Comparison of ENCODE assay signal across 28 cellular contexts in the genomic region with DNA sequence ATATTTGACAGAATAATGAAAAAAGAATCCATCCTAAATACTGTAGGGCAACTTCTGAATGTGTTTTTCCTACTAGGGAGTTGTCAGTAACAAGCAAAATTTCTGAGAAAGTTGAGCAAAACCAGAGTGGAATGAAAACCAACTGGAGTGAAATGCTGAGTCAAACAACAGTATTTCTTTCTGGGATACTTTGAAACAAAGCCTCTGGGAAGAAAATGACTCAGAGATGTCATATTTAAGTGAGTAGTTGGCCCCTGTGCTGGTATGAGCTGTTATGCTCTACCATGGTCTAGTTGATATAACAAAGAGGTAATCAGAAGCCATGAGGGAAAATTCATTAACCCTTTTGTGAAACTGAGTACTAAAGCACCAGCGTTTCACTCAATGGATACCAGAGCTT.
DNase-seq lines count a peak whose midpoint lies in the region; ATAC-seq and TF ChIP-seq lines count a peak whose summit lies in the region.
"Had no signal": no experiment of that assay in that cellular context is flagged by ENCODE, and none has a peak within 500 bp of the region (broad histone marks: within the 10 kb centered on the region; RNA-seq: fewer than 3 reads in every experiment).

No MANE protein-coding gene starts in this region.

- no peaks in the 10 kb centered on the region for H3K4me1 Mint-ChIP-seq in Calu3 (ENCODE audit: low read depth, unreplicated experiment)
- H3K4me1 Mint-ChIP-seq: activated naive CD4-positive, alpha-beta T cell treated with anti-CD3 and anti-CD28 coated beads, Interleukin-2, amount 50 U/mL, for 24 hours; CD4-positive, alpha-beta memory T cell had no signal

- H3K36me3 ChIP-seq in mammary epithelial cell (ENCODE audit: insufficient read depth, low read length): no peaks in the 10 kb centered on the region
- H3K36me3 ChIP-seq in kidney epithelial cell (ENCODE audit: control insufficient read depth, insufficient read depth, low read length): no peaks in the 10 kb centered on the region
- H3K36me3 ChIP-seq: gastrocnemius medialis, upper lobe of right lung had no signal

- H3K36me3 Mint-ChIP-seq in Calu3 (ENCODE audit: insufficient read depth, unreplicated experiment): no peaks in the 10 kb centered on the region
- H3K36me3 Mint-ChIP-seq: activated naive CD4-positive, alpha-beta T cell treated with anti-CD3 and anti-CD28 coated beads, Interleukin-2, amount 50 U/mL, for 24 hours; CD4-positive, alpha-beta memory T cell; WTC11 had no signal

- H3K27ac Mint-ChIP-seq in Calu3 (ENCODE audit: unreplicated experiment): no peak overlapping the region
- H3K27ac Mint-ChIP-seq: activated naive CD4-positive, alpha-beta T cell treated with anti-CD3 and anti-CD28 coated beads, Interleukin-2, amount 50 U/mL, for 24 hours; CD4-positive, alpha-beta memory T cell; WTC11 had no signal

- no peaks in the 10 kb centered on the region for H3K79me2 ChIP-seq in mammary epithelial cell (ENCODE audit: insufficient read depth, low read length)

- dilution Hi-C loops in mammary epithelial cell (cut with HindIII; ENCODE audit: low sequenced_read_pairs): no loop called here

- 88% methylated on average over 1 of the region's 1 CpG for WGBS in mammary epithelial cell (ENCODE audit: low coverage, missing lambda C conversion rate)

- H3K9ac ChIP-seq in mammary epithelial cell (ENCODE audit: insufficient read depth, low read length): no peak overlapping the region

- no peak overlapping the region for H3K4me3 Mint-ChIP-seq in Calu3 (ENCODE audit: low read depth, unreplicated experiment)
- H3K4me3 Mint-ChIP-seq: activated naive CD4-positive, alpha-beta T cell treated with anti-CD3 and anti-CD28 coated beads, Interleukin-2, amount 50 U/mL, for 24 hours; CD4-positive, alpha-beta memory T cell; neural crest cell; WTC11 had no signal

- no peak overlapping the region for H2AFZ ChIP-seq in mammary epithelial cell (ENCODE audit: low read depth, low read length)

- no peaks in the 10 kb centered on the region for H3K9me3 Mint-ChIP-seq in Calu3 (ENCODE audit: low read depth, unreplicated experiment)
- H3K9me3 Mint-ChIP-seq: activated naive CD4-positive, alpha-beta T cell treated with anti-CD3 and anti-CD28 coated beads, Interleukin-2, amount 50 U/mL, for 24 hours had no signal

- ATAC-seq in GM18873 (IDR thresholded peaks at IDR 0.05; ENCODE audit: low FRiP score, unreplicated experiment): no peak
- ATAC-seq: gastrocnemius medialis, upper lobe of right lung, WTC11 had no signal

- no peaks in the 10 kb centered on the region for H4K20me1 ChIP-seq in mammary epithelial cell (ENCODE audit: insufficient read depth, low read length)

- CTCF ChIA-PET in mammary epithelial cell (lab: Charles Lee; ENCODE audit: low non-redundant PET): no interaction called here
- CTCF ChIA-PET in Calu3 (lab: Charles Lee): no interaction called here

- no peaks in the 10 kb centered on the region for H3K4me1 ChIP-seq in mammary epithelial cell (ENCODE audit: insufficient read depth, low read length)
- H3K4me1 ChIP-seq: gastrocnemius medialis, upper lobe of right lung had no signal

- no peaks in the 10 kb centered on the region for H3K9me3 ChIP-seq in mammary epithelial cell (replicated peaks; ENCODE audit: insufficient read depth, low read length)
- H3K9me3 ChIP-seq: gastrocnemius medialis, upper lobe of right lung had no signal

- intact Hi-C loops in mammary epithelial cell (cut with micrococcal nuclease): no loop called here
- intact Hi-C loops in Calu3 (cut with micrococcal nuclease; ENCODE audit: unreplicated experiment): no loop called here

- TF ChIP-seq CTCF in mammary epithelial cell (conservative IDR thresholded peaks at IDR 0.05 in 1 of 2, IDR thresholded peaks at IDR 0.05 in 1 of 2; ENCODE audit: extremely low read depth in 1 of 2, insufficient read depth in 1 of 2, low read depth in 1 of 2, low read length in 2 of 2) (no peak), kidney epithelial cell (IDR thresholded peaks at IDR 0.05; ENCODE audit: insufficient read depth, low read length, poor library complexity, severe bottlenecking) (no peak), Calu3 (IDR thresholded peaks at IDR 0.05; ENCODE audit: unreplicated experiment) (no peak)

- in situ Hi-C loops in mammary epithelial cell (cut with MboI; ENCODE audit: low sequenced_read_pairs in 2 of 2): no loop called here

- no peaks in the 10 kb centered on the region for H3K27me3 Mint-ChIP-seq in Calu3 (ENCODE audit: unreplicated experiment)
- H3K27me3 Mint-ChIP-seq: activated naive CD4-positive, alpha-beta T cell treated with anti-CD3 and anti-CD28 coated beads, Interleukin-2, amount 50 U/mL, for 24 hours; CD4-positive, alpha-beta memory T cell had no signal

- H3K4me2 ChIP-seq in mammary epithelial cell (ENCODE audit: insufficient read depth, low read depth, low read length): no peak overlapping the region

- DNase-seq in M059J (ENCODE audit: low read depth) (peak; percentile 12), mammary epithelial cell (peak; percentile 57), kidney epithelial cell (ENCODE audit: low read depth) (peak; percentile 26), stromal cell of bone marrow (ENCODE audit: low read depth) (peak; percentile 57), Calu3 (no peak), erythroblast (lab: John Stamatoyannopoulos, UW) (no peak)
- no peak for DNase-seq in activated effector memory CD4-positive, alpha-beta T cell treated with anti-CD3 and anti-CD28 coated beads, Interleukin-2, amount 50 U/mL, for 16 hours
- DNase-seq: activated CD4-positive, alpha-beta T cell treated with anti-CD3 and anti-CD28 coated beads, Interleukin-2, amount 50 U/mL, for 4 hours; activated CD8-positive, alpha-beta memory T cell treated with anti-CD3 and anti-CD28 coated beads, Interleukin-2, amount 50 U/mL, for 4 hours; AML-193; anterior cingulate cortex; CD4-positive, alpha-beta memory T cell; DMS53; gastrocnemius medialis; Karpas-422; NCI-H1105 treated with DMSO at 0.1 percent for 48 hours; NCI-H2029; NCI-H345; NCI-H748 treated with DMSO at 0.1 percent for 48 hours; posterior cingulate gyrus; T1000; upper lobe of right lung had no signal

- no peak for TF ChIP-seq POLR2A in erythroblast (IDR thresholded peaks at IDR 0.05; ENCODE audit: low read length)

- H3K27me3 ChIP-seq in mammary epithelial cell (ENCODE audit: insufficient read depth, low read length) (no peaks in the 10 kb centered on the region), kidney epithelial cell (ENCODE audit: control insufficient read depth, insufficient read depth, low read length) (no peaks in the 10 kb centered on the region)
- H3K27me3 ChIP-seq: gastrocnemius medialis, upper lobe of right lung had no signal

- BruUV-seq in mammary epithelial cell (replicated peaks; lab: Mats Ljungman, UMichigan): no TSS peak
- no TSS peak for BruUV-seq in Calu3 (replicated peaks; lab: Mats Ljungman, UMichigan)

- H3K4me3 ChIP-seq in mammary epithelial cell (replicated peaks in 1 of 3; ENCODE audit: insufficient read depth in 1 of 3, low read depth in 2 of 3, low read length in 3 of 3) (no peak overlapping the region), kidney epithelial cell (ENCODE audit: low read depth, low read length) (no peak overlapping the region)
- H3K4me3 ChIP-seq: gastrocnemius medialis, lung, upper lobe of right lung had no signal

- no peak overlapping the region for H3K27ac ChIP-seq in mammary epithelial cell (ENCODE audit: insufficient read depth, low read depth, low read length)
- H3K27ac ChIP-seq: epithelial cell of prostate, gastrocnemius medialis, upper lobe of right lung had no signal

Comparison
In these comparisons a context has a peak if more than half of its experiments do, and no peak if none do; other contexts are left out.
1. DNase-seq: peak in M059J (single experiment), mammary epithelial cell (single experiment), kidney epithelial cell (single experiment) and stromal cell of bone marrow (single experiment); none in Calu3 (single experiment), erythroblast (0 of 2) and activated effector memory CD4-positive, alpha-beta T cell treated with anti-CD3 and anti-CD28 coated beads, Interleukin-2, amount 50 U/mL, for 16 hours (single experiment).